Comparison of ENCODE assay signal across 8 cellular contexts in genomic region chr6:41779336-41779735, GRCh38. TPM values are rescaled to one million over a fixed set of nuclear protein-coding genes. Genes with fewer than 3 reads are reported as not detected.
DNase-seq lines count a peak whose midpoint lies in the region; ATAC-seq and TF ChIP-seq lines count a peak whose summit lies in the region.

No MANE protein-coding gene starts in this region.

- H3K79me2 ChIP-seq in SK-N-SH (ENCODE audit: insufficient read depth), result peaks cover 13% of the 10 kb centered on the region

- H4K20me1 ChIP-seq in SK-N-SH (ENCODE audit: insufficient read depth), result no peaks in the 10 kb centered on the region

- no peaks in the 10 kb centered on the region for H3F3A ChIP-seq in SK-N-SH (replicated peaks; ENCODE audit: insufficient read depth)

- H3K9me2 ChIP-seq in SK-N-SH, result no peaks in the 10 kb centered on the region

- H3K27me3 ChIP-seq in SK-N-SH (ENCODE audit: insufficient read depth) (no peaks in the 10 kb centered on the region), NT2/D1 (ENCODE audit: insufficient read depth, insufficient read length) (peaks cover 20% of the 10 kb centered on the region)

- CTCF ChIA-PET in SK-N-SH (lab: Yijun Ruan, JAX), result interaction anchor here (0.8 kb wide), 1 partner anchor 46 kb away, joined by 4 read pairs; no protein-coding TSS in a partner anchor

- ATAC-seq in SK-N-SH treated with all-trans-retinoic acid at 6 μM for 48 hours, result no peak

- no peak for TF ChIP-seq RAD21 in SK-N-SH (IDR thresholded peaks at IDR 0.05; ENCODE audit: low read length)

- POLR2A ChIA-PET in SK-N-SH (lab: Yijun Ruan, JAX), result interaction anchor here (1.0 kb wide), 1 partner anchor 269 kb away, joined by 3 read pairs; no protein-coding TSS in a partner anchor

- H3K4me3 ChIP-seq in SK-N-SH (ENCODE audit: low read depth in 2 of 2, low read length in 1 of 2) (peak overlapping the region; percentile 52 to 82), NT2/D1 (ENCODE audit: insufficient read length, low read depth) (peak overlapping the region; percentile 52), epithelial cell of esophagus (ENCODE audit: low read length) (peak overlapping the region; percentile 52)

- peak overlapping the region; percentile 86 for H3K4me2 ChIP-seq in SK-N-SH

- peaks cover 18 to 21% of the 10 kb centered on the region in 2 experiments for H3K36me3 ChIP-seq in SK-N-SH (replicated peaks in 1 of 2; ENCODE audit: control insufficient read depth in 1 of 2, insufficient read depth in 2 of 2, low read length in 1 of 2)
- peaks cover 19% of the 10 kb centered on the region for H3K36me3 ChIP-seq in NT2/D1 (ENCODE audit: insufficient read depth, insufficient read length, low read length)

- H3K9me3 ChIP-seq in SK-N-SH (no peaks in the 10 kb centered on the region), NT2/D1 (ENCODE audit: insufficient read depth, low read length) (no peaks in the 10 kb centered on the region)

- H2AFZ ChIP-seq in SK-N-SH (ENCODE audit: low read depth), result no peak overlapping the region; the same call in 1 of the 2 replicates

- TF ChIP-seq EP300 in SK-N-SH (IDR thresholded peaks at IDR 0.05; ENCODE audit: borderline replicate concordance in 1 of 2, low read depth in 1 of 2, low read length in 1 of 2), result no peak

- 11% methylated on average over 6 of the region's 16 CpGs for WGBS in SK-N-SH (ENCODE audit: low lambda C conversion rate)

- peak overlapping the region in 1 of 2 experiments; percentile 0; a peak in 1 of 4 replicates for H3K27ac ChIP-seq in SK-N-SH (ENCODE audit: low read depth in 2 of 2, low read length in 1 of 2)

- H3K9ac ChIP-seq in SK-N-SH, result peak overlapping the region; percentile 72
- H3K9ac ChIP-seq in NT2/D1 (ENCODE audit: insufficient read length, low read depth), result peak overlapping the region; percentile 77

- no peak for DNase-seq in SK-N-SH
- DNase-seq in NT2/D1 (ENCODE audit: low read depth, low spot score), result no peak
- DNase-seq in epithelial cell of esophagus (ENCODE audit: low read depth), result no peak
- DNase-seq in pons (ENCODE audit: low spot score), result peak; percentile 14
- no peak for DNase-seq in AG08396 (ENCODE audit: low spot score)
- DNase-seq in glomerular visceral epithelial cell (ENCODE audit: extremely low spot score), result no peak
- DNase-seq in kidney glomerular epithelial cell (lab: John Stamatoyannopoulos, UW), result no peak

- peaks cover 14% of the 10 kb centered on the region in 2 experiments; a peak in 2 of 4 replicates for H3K4me1 ChIP-seq in SK-N-SH (ENCODE audit: control insufficient read depth in 1 of 2, insufficient read depth in 2 of 2, low read depth in 1 of 2, low read length in 1 of 2)
- H3K4me1 ChIP-seq in NT2/D1 (ENCODE audit: insufficient read depth, insufficient read length), result no peaks in the 10 kb centered on the region

- TF ChIP-seq CTCF in SK-N-SH (IDR thresholded peaks at IDR 0.05) (no peak), epithelial cell of esophagus (IDR thresholded peaks at IDR 0.05; ENCODE audit: insufficient read depth, low read depth, low read length, missing control alignments) (no peak)

TF ChIP-seq in SK-N-SH, 30 proteins besides CTCF, POLR2A, EP300 and RAD21 (continues in another document):
- TF ChIP-seq NFIC (IDR thresholded peaks at IDR 0.05; ENCODE audit: borderline replicate concordance) (no peak), MEF2A (IDR thresholded peaks at IDR 0.05; ENCODE audit: borderline replicate concordance, low read depth) (no peak), EZH2phosphoT487 (IDR thresholded peaks at IDR 0.05; ENCODE audit: borderline replicate concordance, low read depth) (no peak), FOXJ3 (CRISPR knock-in tag; IDR thresholded peaks at IDR 0.05) (no peak), ZBTB33 (IDR thresholded peaks at IDR 0.05; ENCODE audit: borderline replicate concordance, low read depth) (no peak), IRF3 (IDR thresholded peaks at IDR 0.05; ENCODE audit: low read depth, low read length) (no peak), RXRA (IDR thresholded peaks at IDR 0.05; ENCODE audit: borderline replicate concordance, low read depth) (no peak), ELF1 (IDR thresholded peaks at IDR 0.05) (no peak), TEAD4 (IDR thresholded peaks at IDR 0.05; ENCODE audit: borderline replicate concordance, insufficient read depth) (no peak), POLR2AphosphoS5 (IDR thresholded peaks at IDR 0.05; ENCODE audit: low read depth, low read length) (no peak)

TF ChIP-seq in SK-N-SH treated with all-trans-retinoic acid at 6 μM for 48 hours, 23 proteins besides CTCF, POLR2A, EP300 and RAD21:
- TF ChIP-seq ZFP30 (CRISPR knock-in tag; IDR thresholded peaks at IDR 0.05) (no peak), TOX (CRISPR knock-in tag; IDR thresholded peaks at IDR 0.05; ENCODE audit: borderline replicate concordance) (no peak), OSR1 (CRISPR knock-in tag; IDR thresholded peaks at IDR 0.05) (no peak), SNAI2 (CRISPR knock-in tag; IDR thresholded peaks at IDR 0.05) (no peak), ZNF70 (CRISPR knock-in tag; IDR thresholded peaks at IDR 0.05) (no peak), ZNF8 (CRISPR knock-in tag; IDR thresholded peaks at IDR 0.05) (no peak)

RNA-seq across cellular contexts. Expression of gene FRS3, which starts 0.4 kb away (rescaled TPM):
- 7.5 and 8.6 TPM in 2 replicates for polyA plus RNA-seq in SK-N-SH (2012; rRNA removed)
- polyA plus RNA-seq in SK-N-SH (2012; cell fraction: cytosol; rRNA removed), result 5.0 and 6.0 TPM in 2 replicates
- 20.0 and 30.2 TPM in 2 replicates for polyA plus RNA-seq in SK-N-SH (2012; cell fraction: nucleus; rRNA removed)

RNA-seq across cellular contexts. Expression of gene PRICKLE4, which starts 1.2 kb away (rescaled TPM):
- polyA plus RNA-seq in SK-N-SH (2012; rRNA removed), result 3.9 and 5.0 TPM in 2 replicates
- 0.46 and 0.96 TPM in 2 replicates for polyA plus RNA-seq in SK-N-SH (2012; cell fraction: cytosol; rRNA removed)
- polyA plus RNA-seq in SK-N-SH (2012; cell fraction: nucleus; rRNA removed), result 57.9 and 78.4 TPM in 2 replicates

RNA-seq across cellular contexts. Expression of gene TOMM6, which starts 8.2 kb away (rescaled TPM):
- 493 and 565 TPM in 2 replicates for polyA plus RNA-seq in SK-N-SH (2012; rRNA removed)
- 608 and 661 TPM in 2 replicates for polyA plus RNA-seq in SK-N-SH (2012; cell fraction: cytosol; rRNA removed)
- polyA plus RNA-seq in SK-N-SH (2012; cell fraction: nucleus; rRNA removed), result 171 and 252 TPM in 2 replicates

RNA-seq across cellular contexts. Expression of gene PGC, which starts 32.1 kb away (rescaled TPM):
- polyA plus RNA-seq in SK-N-SH (2012; rRNA removed), result not detected in 2 replicates
- not detected in 2 replicates for polyA plus RNA-seq in SK-N-SH (2012; cell fraction: cytosol; rRNA removed)
- polyA plus RNA-seq in SK-N-SH (2012; cell fraction: nucleus; rRNA removed), result not detected in 2 replicates

RNA-seq across cellular contexts. Expression of gene TFEB, which starts 43.9 kb away (rescaled TPM):
- 6.2 and 6.7 TPM in 2 replicates for polyA plus RNA-seq in SK-N-SH (2012; rRNA removed)
- polyA plus RNA-seq in SK-N-SH (2012; cell fraction: cytosol; rRNA removed), result 2.8 and 4.4 TPM in 2 replicates
- polyA plus RNA-seq in SK-N-SH (2012; cell fraction: nucleus; rRNA removed), result 15.1 and 17.2 TPM in 2 replicates
